Comparison of ENCODE assay signal across 8 cellular contexts in genomic region chr12:94710933-94711332, GRCh38.
A peak's percentile ranks its signal among the peaks of the same experiment; 100 is the strongest.
DNase-seq lines count a peak whose midpoint lies in the region.

No MANE protein-coding gene starts in this region.

- no peaks in the 10 kb centered on the region for H3K79me2 ChIP-seq in mesendoderm (ENCODE audit: control insufficient read depth, insufficient read depth, low read length)

- no CpG with 5 or more reads among the region's 3 CpGs for WGBS in mesendoderm (ENCODE audit: extremely low coverage, insufficient coverage, low lambda C conversion rate)

- no peak overlapping the region for H3K56ac ChIP-seq in mesendoderm (ENCODE audit: low read length)

- no peak overlapping the region for H3K4me2 ChIP-seq in mesendoderm (ENCODE audit: low read length)

- H3K36me3 ChIP-seq in mesendoderm (ENCODE audit: control insufficient read depth, insufficient read depth, low read length), result no peaks in the 10 kb centered on the region

- no peak overlapping the region for H4K5ac ChIP-seq in mesendoderm (ENCODE audit: low read length)

- H3K4me3 ChIP-seq in mesendoderm (ENCODE audit: low read length), result no peak overlapping the region

- H3K9ac ChIP-seq in mesendoderm (ENCODE audit: low read length), result no peak overlapping the region

- DNase-seq in SIG-M5 treated with dmso at 0.1 percent for 504 hours (lab: John Stamatoyannopoulos, UW; ENCODE audit: unreplicated experiment), result peak; percentile 53
- DNase-seq in SIG-M5 (lab: John Stamatoyannopoulos, UW), result no peak
- DNase-seq in M059J (ENCODE audit: low read depth), result peak; percentile 31
- peak; percentile 6 for DNase-seq in activated naive CD8-positive, alpha-beta T cell treated with anti-CD3 and anti-CD28 coated beads for 36 hours
- DNase-seq in mesendoderm, result peak; percentile 60
- no peak for DNase-seq in SHP77 treated with DMSO at 0.1 percent for 48 hours (lab: John Stamatoyannopoulos, UW)
- DNase-seq in inferior parietal cortex (ENCODE audit: extremely low spot score), result no peak
- no peak for DNase-seq in amniotic stem cell (lab: John Stamatoyannopoulos, UW)

- no peak overlapping the region for H3K4ac ChIP-seq in mesendoderm (ENCODE audit: low read depth, low read length)

- no peak overlapping the region for H2BK5ac ChIP-seq in mesendoderm (ENCODE audit: low read length)

- no peaks in the 10 kb centered on the region for H3K4me1 ChIP-seq in mesendoderm (ENCODE audit: control insufficient read depth, low read depth, low read length)

- H2BK15ac ChIP-seq in mesendoderm (replicated peaks; ENCODE audit: low read depth), result no peak overlapping the region

- H3K79me1 ChIP-seq in mesendoderm (ENCODE audit: low read length), result no peaks in the 10 kb centered on the region

- no peak overlapping the region for H3K18ac ChIP-seq in mesendoderm (ENCODE audit: low read length)

- peaks cover 6% of the 10 kb centered on the region for H3K27me3 Mint-ChIP-seq in activated naive CD8-positive, alpha-beta T cell treated with anti-CD3 and anti-CD28 coated beads for 36 hours

- no peaks in the 10 kb centered on the region for H3K9me3 Mint-ChIP-seq in activated naive CD8-positive, alpha-beta T cell treated with anti-CD3 and anti-CD28 coated beads for 36 hours

- no peak overlapping the region for H3K27ac ChIP-seq in mesendoderm (ENCODE audit: low read depth, low read length)

- H3K4me3 Mint-ChIP-seq in activated naive CD8-positive, alpha-beta T cell treated with anti-CD3 and anti-CD28 coated beads for 36 hours, result no peak overlapping the region

- no peak overlapping the region for H4K8ac ChIP-seq in mesendoderm (ENCODE audit: low read depth, low read length)

- H2AK5ac ChIP-seq in mesendoderm (ENCODE audit: low read length), result no peak overlapping the region

- no peak overlapping the region for H3K23ac ChIP-seq in mesendoderm (ENCODE audit: low read length)

- H3K27me3 ChIP-seq in mesendoderm (ENCODE audit: insufficient read depth, low read length, poor library complexity), result no peaks in the 10 kb centered on the region

- H3K27ac Mint-ChIP-seq in activated naive CD8-positive, alpha-beta T cell treated with anti-CD3 and anti-CD28 coated beads for 36 hours, result no peak overlapping the region

- H3K36me3 Mint-ChIP-seq in activated naive CD8-positive, alpha-beta T cell treated with anti-CD3 and anti-CD28 coated beads for 36 hours, result no peaks in the 10 kb centered on the region

- peaks cover 5% of the 10 kb centered on the region for H3K4me1 Mint-ChIP-seq in activated naive CD8-positive, alpha-beta T cell treated with anti-CD3 and anti-CD28 coated beads for 36 hours

- H2BK120ac ChIP-seq in mesendoderm (ENCODE audit: low read depth, low read length), result no peak overlapping the region

Comparison
In these comparisons a context has a peak if more than half of its experiments do, and no peak if none do; other contexts are left out.
1. DNase-seq: peak in SIG-M5 treated with dmso at 0.1 percent for 504 hours (single experiment), M059J (single experiment), activated naive CD8-positive, alpha-beta T cell treated with anti-CD3 and anti-CD28 coated beads for 36 hours (single experiment) and mesendoderm (single experiment); none in SIG-M5 (single experiment), SHP77 treated with DMSO at 0.1 percent for 48 hours (single experiment), inferior parietal cortex (single experiment) and amniotic stem cell (single experiment).